18 cellular contexts compared by ENCODE assay signal in genomic region chr15:101437618-101438481, GRCh38. TPM values are rescaled to one million over a fixed set of nuclear protein-coding genes. Genes with fewer than 3 reads are reported as not detected.
DNase-seq lines count a peak whose midpoint lies in the region; ATAC-seq, FAIRE-seq and TF ChIP-seq lines count a peak whose summit lies in the region.
"Had no signal": no experiment of that assay in that cellular context is flagged by ENCODE, and none has a peak within 500 bp of the region (broad histone marks: within the 10 kb centered on the region; RNA-seq: fewer than 3 reads in every experiment).

No MANE protein-coding gene starts in this region.

- TF ChIP-seq CTCF in A549 (IDR thresholded peaks at IDR 0.05) (no peak), RWPE2 (IDR thresholded peaks at IDR 0.05; ENCODE audit: poor library complexity, severe bottlenecking) (no peak), esophagus muscularis mucosa (IDR thresholded peaks at IDR 0.05) (no peak), osteocyte (IDR thresholded peaks at IDR 0.05) (no peak)

- peaks cover 48% of the 10 kb centered on the region for H3K4me1 ChIP-seq in A549
- peaks cover 9% of the 10 kb centered on the region for H3K4me1 ChIP-seq in RWPE2 (ENCODE audit: insufficient read depth, poor library complexity, severe bottlenecking)
- H3K4me1 ChIP-seq in esophagus muscularis mucosa: peaks cover 7 to 24% (median 15%) of the 10 kb centered on the region in 4 donors

- H3K36me3 Mint-ChIP-seq in osteocyte (ENCODE audit: unreplicated experiment): no peaks in the 10 kb centered on the region
- H3K36me3 Mint-ChIP-seq in stimulated activated naive B cell treated with anti-CD40 and anti-IgM and Interleukin-4, amounts not matched to agents 10 μg/mL and 1 μg/mL and 100 μg/mL, for 72 hours: no peaks in the 10 kb centered on the region
- H3K36me3 Mint-ChIP-seq: CD8-positive, alpha-beta T cell had no signal

- no peak for DNase-seq in A549 (ENCODE audit: low read depth in 1 of 2, low spot score in 1 of 2)
- peak; percentile 36 for DNase-seq in RWPE2 (ENCODE audit: low spot score)
- peak; percentile 78 for DNase-seq in esophagus muscularis mucosa (ENCODE audit: extremely low spot score)
- DNase-seq in osteocyte (ENCODE audit: extremely low spot score, unreplicated experiment): peak; percentile 42
- no peak for DNase-seq in NCI-H1105 (lab: John Stamatoyannopoulos, UW)
- no peak for DNase-seq in stimulated activated naive B cell treated with anti-CD40 and anti-IgM and Interleukin-4, amounts not matched to agents 10 μg/mL and 1 μg/mL and 100 μg/mL, for 72 hours
- DNase-seq in activated CD4-positive, CD25-positive, alpha-beta regulatory T cell treated with anti-CD3 and anti-CD28 coated beads, Interleukin-2, amount 50 U/mL, for 72 hours: no peak
- DNase-seq: CD8-positive, alpha-beta T cell; DMS 273 treated with DMSO at 0.1 percent for 48 hours; GOT3; NCI-H1092 treated with DMSO at 0.1 percent for 48 hours; NCI-H187; NCI-H2171 treated with DMSO at 0.1 percent for 48 hours; NCI-H774; SHP77 treated with DMSO at 0.1 percent for 48 hours had no signal

- H3K36me3 ChIP-seq in RWPE2 (ENCODE audit: low read depth) (no peaks in the 10 kb centered on the region), esophagus muscularis mucosa (peaks cover 0 to 21% (median 0%) of the 10 kb centered on the region in 4 donors)

- no peak for TF ChIP-seq EP300 in A549 (IDR thresholded peaks at IDR 0.05)
- TF ChIP-seq EP300 in esophagus muscularis mucosa (IDR thresholded peaks at IDR 0.05): no peak

- H3K9me3 Mint-ChIP-seq in osteocyte (ENCODE audit: unreplicated experiment): no peaks in the 10 kb centered on the region
- H3K9me3 Mint-ChIP-seq in stimulated activated naive B cell treated with anti-CD40 and anti-IgM and Interleukin-4, amounts not matched to agents 10 μg/mL and 1 μg/mL and 100 μg/mL, for 72 hours: no peaks in the 10 kb centered on the region
- H3K9me3 Mint-ChIP-seq: CD8-positive, alpha-beta T cell had no signal

- H3K4me3 ChIP-seq in A549 (no peak overlapping the region), RWPE2 (ENCODE audit: severe bottlenecking) (no peak overlapping the region), esophagus muscularis mucosa (no peak overlapping the region)
- H3K4me3 ChIP-seq: MG63 had no signal

- H3K27ac ChIP-seq in A549 (peak overlapping the region; percentile 54 to 58; a peak in 4 of 6 replicates), RWPE2 (ENCODE audit: poor library complexity, severe bottlenecking) (no peak overlapping the region), esophagus muscularis mucosa (replicated peaks in 1 of 4) (no peak overlapping the region)

- H3K4me2 ChIP-seq in A549: peak overlapping the region; percentile 45

- no peak for TF ChIP-seq RAD21 in A549 (conservative IDR thresholded peaks at IDR 0.05 in 1 of 2, IDR thresholded peaks at IDR 0.05 in 1 of 2)

- H3K27me3 ChIP-seq in RWPE2 (ENCODE audit: insufficient read depth, poor library complexity, severe bottlenecking) (no peaks in the 10 kb centered on the region), esophagus muscularis mucosa (no peaks in the 10 kb centered on the region)
- H3K27me3 ChIP-seq: MG63 had no signal

- POLR2A ChIA-PET in A549 (lab: Yijun Ruan, JAX): no interaction called here

- intact Hi-C loops in esophagus muscularis mucosa (cut with DNase I): no loop called here

- no peak overlapping the region for H3K27ac Mint-ChIP-seq in osteocyte (ENCODE audit: unreplicated experiment)
- H3K27ac Mint-ChIP-seq in stimulated activated naive B cell treated with anti-CD40 and anti-IgM and Interleukin-4, amounts not matched to agents 10 μg/mL and 1 μg/mL and 100 μg/mL, for 72 hours: no peak overlapping the region
- H3K27ac Mint-ChIP-seq: B cell; CD8-positive, alpha-beta T cell had no signal

- TF ChIP-seq POLR2A in A549 (IDR thresholded peaks at IDR 0.05; ENCODE audit: low read length): no peak
- TF ChIP-seq POLR2A in esophagus muscularis mucosa (IDR thresholded peaks at IDR 0.05; ENCODE audit: low read depth): no peak

- ATAC-seq in A549: no peak
- no peak for ATAC-seq in RWPE2 (ENCODE audit: low read depth)
- ATAC-seq in stimulated activated naive B cell treated with anti-CD40 and anti-IgM and Interleukin-4, amounts not matched to agents 10 μg/mL and 1 μg/mL and 100 μg/mL, for 72 hours (replicated peaks): no peak
- no peak for ATAC-seq in HG03457 (IDR thresholded peaks at IDR 0.05; ENCODE audit: unreplicated experiment)
- ATAC-seq: CD8-positive, alpha-beta T cell had no signal

- no peak overlapping the region for H3K4me3 Mint-ChIP-seq in osteocyte (ENCODE audit: unreplicated experiment)
- H3K4me3 Mint-ChIP-seq in stimulated activated naive B cell treated with anti-CD40 and anti-IgM and Interleukin-4, amounts not matched to agents 10 μg/mL and 1 μg/mL and 100 μg/mL, for 72 hours: no peak overlapping the region
- H3K4me3 Mint-ChIP-seq: B cell; CD8-positive, alpha-beta T cell had no signal

- CTCF ChIA-PET in A549 (lab: Yijun Ruan, JAX): interaction anchor here (0.7 to 2.6 kb wide), 4 partner anchors 64 to 203 kb away, joined by 3 to 14 read pairs (median 6); no protein-coding TSS in a partner anchor

- no peak for FAIRE-seq in A549 (lab: Jason Lieb, UNC)

- H3K9me3 ChIP-seq in A549: no peaks in the 10 kb centered on the region
- no peaks in the 10 kb centered on the region for H3K9me3 ChIP-seq in RWPE2 (ENCODE audit: severe bottlenecking)
- no peaks in the 10 kb centered on the region for H3K9me3 ChIP-seq in esophagus muscularis mucosa
- H3K9me3 ChIP-seq: MG63 had no signal

- no peaks in the 10 kb centered on the region for H3K4me1 Mint-ChIP-seq in osteocyte (ENCODE audit: unreplicated experiment)
- H3K4me1 Mint-ChIP-seq in stimulated activated naive B cell treated with anti-CD40 and anti-IgM and Interleukin-4, amounts not matched to agents 10 μg/mL and 1 μg/mL and 100 μg/mL, for 72 hours: no peaks in the 10 kb centered on the region

- 87% methylated on average over 19 of the region's 19 CpGs for WGBS in A549 (ENCODE audit: missing lambda C conversion rate)
- WGBS in esophagus muscularis mucosa: 94% methylated on average over 17 of the region's 19 CpGs

- peaks cover 13% of the 10 kb centered on the region for H3K27me3 Mint-ChIP-seq in osteocyte (ENCODE audit: unreplicated experiment)
- peaks cover 22 to 25% of the 10 kb centered on the region in 2 donors for H3K27me3 Mint-ChIP-seq in stimulated activated naive B cell treated with anti-CD40 and anti-IgM and Interleukin-4, amounts not matched to agents 10 μg/mL and 1 μg/mL and 100 μg/mL, for 72 hours

TF ChIP-seq in A549, 52 proteins besides CTCF, POLR2A, EP300 and RAD21:
- no peak for TF ChIP-seq CBX2 (IDR thresholded peaks at IDR 0.05; ENCODE audit: borderline replicate concordance, low read depth)

RNA-seq across cellular contexts. Expression of gene PCSK6, which starts 51.7 kb away (rescaled TPM):
- polyA plus RNA-seq in A549 (2011; rRNA removed): 15.2 and 20.1 TPM in 2 replicates
- 12.2 and 16.7 TPM in 2 replicates for polyA plus RNA-seq in A549 (2012; cell fraction: cytosol; rRNA removed)
- 12.2 and 21.3 TPM in 2 replicates for polyA plus RNA-seq in A549 (2012; cell fraction: nucleus; rRNA removed)
- 10.0 to 11.1 TPM (median 10.8 TPM) in 3 replicates for polyA plus RNA-seq in A549 (2017; fragmentation: RNase III; extraction: RNeasy Plus Mini Kit Qiagen cat#74134 plus additional on column Dnase treatment)
- 32.2 and 37.3 TPM in 2 replicates for polyA minus RNA-seq in A549 (2011; rRNA and poly(A)+ RNA removed)
- 10 to 100 TPM; 13.6 to 24.1 (median 15.3) TPM for total RNA-seq in esophagus muscularis mucosa
- 0.43 and 0.55 TPM in 2 replicates for total RNA-seq in osteocyte

Comparison
In these comparisons a context has a peak if more than half of its experiments do, and no peak if none do; other contexts are left out.
1. DNase-seq: peak in RWPE2 (single experiment), esophagus muscularis mucosa (single experiment) and osteocyte (single experiment); none in A549 (0 of 2), NCI-H1105 (single experiment), stimulated activated naive B cell treated with anti-CD40 and anti-IgM and Interleukin-4, amounts not matched to agents 10 μg/mL and 1 μg/mL and 100 μg/mL, for 72 hours (single experiment) and activated CD4-positive, CD25-positive, alpha-beta regulatory T cell treated with anti-CD3 and anti-CD28 coated beads, Interleukin-2, amount 50 U/mL, for 72 hours (single experiment).
2. H3K27ac ChIP-seq: peak in A549 (2 of 2); none in RWPE2 (single experiment) and esophagus muscularis mucosa (0 of 4).